Comparison of ENCODE assay signal across 8 cellular contexts in the genomic region with DNA sequence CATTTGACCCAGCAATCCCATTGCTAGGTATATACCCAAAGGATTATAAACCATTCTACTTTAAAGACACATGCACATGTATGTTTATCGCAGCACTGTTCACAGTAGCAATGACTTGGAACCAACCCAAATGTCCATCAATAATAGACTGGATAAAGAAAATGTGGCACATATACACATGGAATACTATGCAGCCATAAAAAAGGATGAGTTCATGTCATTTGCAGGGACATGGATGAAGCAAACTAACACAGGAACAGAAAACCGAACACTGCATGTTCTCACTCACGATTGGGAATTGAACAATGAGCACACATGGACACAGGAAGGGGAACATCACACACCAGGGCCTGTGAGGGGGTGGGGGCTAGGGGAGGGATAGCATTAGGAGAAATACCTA. TPM values are rescaled to one million over a fixed set of nuclear protein-coding genes. Genes with fewer than 3 reads are reported as not detected.
"Had no signal": no experiment of that assay in that cellular context is flagged by ENCODE, and none has a peak within 500 bp of the region (broad histone marks: within the 10 kb centered on the region; RNA-seq: fewer than 3 reads in every experiment).

No MANE protein-coding gene starts in this region.

RNA-seq across cellular contexts. Expression of gene KBTBD12, which starts 8.4 kb away (rescaled TPM):
- total RNA-seq: naive thymus-derived CD4-positive, alpha-beta T cell; naive thymus-derived CD8-positive, alpha-beta T cell; neural crest cell; osteoblast; osteocyte; pulmonary artery endothelial cell; smooth muscle cell had no signal
- polyA plus RNA-seq: naive thymus-derived CD4-positive, alpha-beta T cell; naive thymus-derived CD8-positive, alpha-beta T cell; neural cell; smooth muscle cell had no signal
